ENCODE assay signal across 20 cellular contexts in the genomic region with DNA sequence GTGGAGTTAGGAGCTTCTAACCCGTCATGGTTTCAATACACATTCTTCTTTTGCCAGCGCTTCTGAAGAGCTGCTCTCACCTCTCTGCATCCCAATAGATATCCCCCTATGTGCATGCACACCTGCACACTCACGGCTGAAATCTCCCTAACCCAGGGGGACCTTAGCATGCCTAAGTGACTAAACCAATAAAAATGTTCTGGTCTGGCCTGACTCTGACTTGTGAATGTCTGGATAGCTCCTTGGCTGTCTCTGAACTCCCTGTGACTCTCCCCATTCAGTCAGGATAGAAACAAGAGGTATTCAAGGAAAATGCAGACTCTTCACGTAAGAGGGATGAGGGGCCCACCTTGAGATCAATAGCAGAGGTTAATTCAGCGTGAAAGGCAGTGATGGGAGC. TPM values are rescaled to one million over a fixed set of nuclear protein-coding genes. Genes with fewer than 3 reads are reported as not detected.
DNase-seq lines count a peak whose midpoint lies in the region; ATAC-seq and TF ChIP-seq lines count a peak whose summit lies in the region.
"Had no signal": no experiment of that assay in that cellular context is flagged by ENCODE, and none has a peak within 500 bp of the region (broad histone marks: within the 10 kb centered on the region; RNA-seq: fewer than 3 reads in every experiment).

No MANE protein-coding gene starts in this region.

- ATAC-seq in activated CD4-positive, alpha-beta T cell treated with anti-CD3 and anti-CD28 coated beads for 36 hours: no peak
- no peak for ATAC-seq in natural killer cell
- ATAC-seq: right cardiac atrium had no signal

- H3K4me1 ChIP-seq in OCI-LY7 (ENCODE audit: insufficient read depth, low read length, poor library complexity, severe bottlenecking): peaks cover 78% of the 10 kb centered on the region
- H3K4me1 ChIP-seq: SJSA1 had no signal

- peaks cover 9% of the 10 kb centered on the region; the same call in 1 of the 2 replicates for H3K36me3 ChIP-seq in OCI-LY7 (ENCODE audit: insufficient read depth, low read length)
- H3K36me3 ChIP-seq: SJSA1, tibial artery had no signal

- H3K79me2 ChIP-seq in OCI-LY7 (ENCODE audit: insufficient read depth, low read depth, low read length): peaks cover 25% of the 10 kb centered on the region; the same call in 1 of the 2 replicates

- H3K27me3 Mint-ChIP-seq in activated CD4-positive, alpha-beta T cell treated with anti-CD3 and anti-CD28 coated beads for 36 hours: no peaks in the 10 kb centered on the region
- H3K27me3 Mint-ChIP-seq in natural killer cell (ENCODE audit: low read depth in 2 of 2): no peaks in the 10 kb centered on the region

- BruUV-seq in OCI-LY7 (replicated peaks; lab: Mats Ljungman, UMichigan): no TSS peak

- peaks cover 37% of the 10 kb centered on the region for H3K4me1 Mint-ChIP-seq in activated CD4-positive, alpha-beta T cell treated with anti-CD3 and anti-CD28 coated beads for 36 hours
- peaks cover 65 to 89% of the 10 kb centered on the region in 2 donors for H3K4me1 Mint-ChIP-seq in natural killer cell

- H3K4me2 ChIP-seq in OCI-LY7 (ENCODE audit: low read length): peak overlapping the region; percentile 1; the same call in 1 of the 2 replicates

- no peaks in the 10 kb centered on the region for H3K9me2 ChIP-seq in OCI-LY7 (ENCODE audit: insufficient read depth, low read length)

- H3K36me3 Mint-ChIP-seq in activated CD4-positive, alpha-beta T cell treated with anti-CD3 and anti-CD28 coated beads for 36 hours (ENCODE audit: low read depth): peaks cover 83% of the 10 kb centered on the region
- peaks cover 13% of the 10 kb centered on the region for H3K36me3 Mint-ChIP-seq in natural killer cell

- H3K9me3 Mint-ChIP-seq in activated CD4-positive, alpha-beta T cell treated with anti-CD3 and anti-CD28 coated beads for 36 hours (ENCODE audit: low read depth): no peaks in the 10 kb centered on the region
- H3K9me3 Mint-ChIP-seq in natural killer cell: no peaks in the 10 kb centered on the region

- CTCF ChIA-PET in activated CD4-positive, alpha-beta T cell treated with anti-CD3 and anti-CD28 coated beads for 36 hours (lab: Charles Lee): interaction anchor here (0.8 to 9.0 kb wide), 3 partner anchors 17 to 161 kb away, joined by 3 to 182 read pairs (median 3); no protein-coding TSS in a partner anchor
- CTCF ChIA-PET in OCI-LY7 (lab: Charles Lee; ENCODE audit: unreplicated experiment): interaction anchor here (0.9 to 2.2 kb wide), 5 partner anchors 10 to 21 kb away, joined by 3 to 24 read pairs (median 4); no protein-coding TSS in a partner anchor

- H4K20me1 ChIP-seq in OCI-LY7 (ENCODE audit: insufficient read depth, low read length): no peaks in the 10 kb centered on the region

- H3K27ac ChIP-seq in OCI-LY7 (ENCODE audit: low read depth, low read length, poor library complexity, severe bottlenecking): no peak overlapping the region
- H3K27ac ChIP-seq: coronary artery, SJSA1, tibial artery had no signal

- H3K4me3 Mint-ChIP-seq in activated CD4-positive, alpha-beta T cell treated with anti-CD3 and anti-CD28 coated beads for 36 hours: peak overlapping the region; percentile 99
- H3K4me3 Mint-ChIP-seq in natural killer cell: peak overlapping the region; percentile 17

- no peaks in the 10 kb centered on the region for H3K9me3 ChIP-seq in OCI-LY7 (ENCODE audit: low read length)
- H3K9me3 ChIP-seq: SJSA1, tibial artery had no signal

- H3K27ac Mint-ChIP-seq in activated CD4-positive, alpha-beta T cell treated with anti-CD3 and anti-CD28 coated beads for 36 hours: peak overlapping the region; percentile 99
- H3K27ac Mint-ChIP-seq in natural killer cell: peak overlapping the region; percentile 92 to 100

- no peak for DNase-seq in activated CD4-positive, alpha-beta T cell treated with anti-CD3 and anti-CD28 coated beads for 36 hours
- no peak for DNase-seq in activated CD4-positive, alpha-beta T cell treated with anti-CD3 and anti-CD28 coated beads for 48 hours
- DNase-seq in OCI-LY7 (ENCODE audit: low spot score) (no peak), amniotic epithelial cell (ENCODE audit: low read depth) (peak; percentile 42), natural killer cell (no peak), H4 (ENCODE audit: low spot score) (no peak), midbrain (lab: John Stamatoyannopoulos, UW) (no peak), SIG-M5 treated with dmso at 0.1 percent for 504 hours (lab: John Stamatoyannopoulos, UW; ENCODE audit: unreplicated experiment) (no peak)
- DNase-seq: amniotic stem cell; GOT3; MM.1S; NCI-H187; NCI-H510A; right cardiac atrium; stimulated activated CD4-positive, alpha-beta T cell treated with anti-CD3 and anti-CD28 coated beads, Interleukin-1b, Interleukin-23, amount 100 ng/mL, for 48 hours had no signal

- POLR2A ChIA-PET in activated CD4-positive, alpha-beta T cell treated with anti-CD3 and anti-CD28 coated beads for 36 hours (lab: Charles Lee): interaction anchor here (2.1 kb wide), 1 partner anchor 15 kb away, joined by 11 read pairs; no protein-coding TSS in a partner anchor
- POLR2A ChIA-PET in OCI-LY7 (lab: Charles Lee): interaction anchor here (0.6 to 19.1 kb wide), 6 partner anchors 9 to 617 kb away, joined by 3 to 666 read pairs (median 4); no protein-coding TSS in a partner anchor

- H3K4me3 ChIP-seq in OCI-LY7 (ENCODE audit: low read depth, low read length, poor library complexity, severe bottlenecking): no peak overlapping the region
- H3K4me3 ChIP-seq: coronary artery, SJSA1, tibial artery had no signal

- intact Hi-C loops in activated CD4-positive, alpha-beta T cell treated with anti-CD3 and anti-CD28 coated beads for 36 hours (cut with DNase I, micrococcal nuclease): no loop called here
- intact Hi-C loops in OCI-LY7 (cut with micrococcal nuclease; ENCODE audit: unreplicated experiment): no loop called here
- intact Hi-C loops in natural killer cell (cut with micrococcal nuclease): loop anchor here (10.0 kb wide), 1 partner anchor 582 kb away; no protein-coding TSS in a partner anchor

- TF ChIP-seq CTCF in OCI-LY7 (conservative IDR thresholded peaks at IDR 0.05; ENCODE audit: low read length): no peak
- TF ChIP-seq CTCF in natural killer cell (IDR thresholded peaks at IDR 0.05): no peak

- H2AFZ ChIP-seq in OCI-LY7 (ENCODE audit: low read length): no peak overlapping the region

RNA-seq across cellular contexts. Expression of gene PRSS2, which starts 22.4 kb away (rescaled TPM):
- not detected for total RNA-seq in activated CD4-positive, alpha-beta T cell treated with anti-CD3 and anti-CD28 coated beads for 36 hours
- total RNA-seq in OCI-LY7 (2014; rRNA removed; shearing (Covaris generic)): 0.23 and 0.60 TPM in 2 replicates
- total RNA-seq in OCI-LY7 (2022): 1.1 TPM in 2 replicates
- not detected for total RNA-seq in natural killer cell
- not detected in 2 replicates for total RNA-seq in H4 (2014; rRNA removed; shearing (Covaris generic))
- total RNA-seq: epithelial cell of proximal tubule, SJSA1 had no signal

RNA-seq across cellular contexts. Expression of gene PRSS1, which starts 43.9 kb away (rescaled TPM):
- not detected for total RNA-seq in activated CD4-positive, alpha-beta T cell treated with anti-CD3 and anti-CD28 coated beads for 36 hours
- total RNA-seq in OCI-LY7 (2014; rRNA removed; shearing (Covaris generic)): not detected in 2 replicates
- total RNA-seq in OCI-LY7 (2022) (not detected in 2 replicates), natural killer cell (not detected)
- not detected in 2 replicates for total RNA-seq in H4 (2014; rRNA removed; shearing (Covaris generic))
- total RNA-seq: epithelial cell of proximal tubule, glomerular endothelial cell, SJSA1 had no signal
